ENCODE assay signal across 10 cellular contexts in the genomic region with DNA sequence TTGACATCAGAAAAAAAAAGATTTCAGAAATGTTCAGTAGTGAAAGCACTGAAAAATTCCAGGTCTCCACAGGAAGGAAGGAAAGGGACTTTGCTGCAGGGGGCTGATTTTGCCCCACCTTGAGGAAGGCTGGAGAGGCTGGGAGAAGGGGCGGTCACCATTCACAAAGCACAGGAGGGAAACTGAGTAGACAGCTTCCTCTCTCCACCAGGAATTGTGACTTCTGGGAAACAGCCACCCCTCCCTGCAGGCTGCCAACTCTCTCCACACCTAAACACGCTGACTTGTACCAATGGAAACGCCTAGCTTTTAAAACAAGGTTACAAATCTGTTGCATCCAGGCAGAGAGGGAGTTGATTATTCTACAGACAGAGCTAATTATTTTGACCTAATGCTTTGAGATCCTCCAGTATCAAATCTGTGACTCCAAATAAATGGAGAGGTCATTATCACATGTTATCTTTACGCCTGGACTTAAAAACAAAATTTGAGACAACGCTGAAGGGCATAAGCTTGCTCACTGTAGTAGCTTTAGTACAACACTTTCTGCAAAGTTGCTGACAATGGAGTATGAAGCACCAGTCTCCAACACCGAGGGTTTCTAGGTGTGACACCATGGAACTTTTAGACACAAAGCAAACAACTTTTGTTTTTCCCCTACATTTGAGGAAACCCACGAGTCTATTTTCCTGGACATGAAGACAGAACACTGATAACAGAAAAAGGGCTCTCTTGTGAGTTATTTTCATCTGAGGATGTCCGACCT. TPM values are rescaled to one million over a fixed set of nuclear protein-coding genes. Genes with fewer than 3 reads are reported as not detected.
A peak's percentile ranks its signal among the peaks of the same experiment; 100 is the strongest.
DNase-seq lines count a peak whose midpoint lies in the region; ATAC-seq, FAIRE-seq and TF ChIP-seq lines count a peak whose summit lies in the region.
"Had no signal": no experiment of that assay in that cellular context is flagged by ENCODE, and none has a peak within 500 bp of the region (broad histone marks: within the 10 kb centered on the region; RNA-seq: fewer than 3 reads in every experiment).

No MANE protein-coding gene starts in this region.

- H3K9ac ChIP-seq in BLaER1 = no peak overlapping the region
- H3K9ac ChIP-seq in PC-3 (ENCODE audit: low read length) = no peak overlapping the region
- H3K9ac ChIP-seq in mucosa of rectum (ENCODE audit: low read depth in 1 of 2, low read length in 2 of 2) = no peak overlapping the region

- H3K36me3 Mint-ChIP-seq in chondrocyte (ENCODE audit: low read depth) = no peaks in the 10 kb centered on the region
- H3K36me3 Mint-ChIP-seq: CD14-positive monocyte had no signal

- 0 out of 2 replicates have a peak overlapping the region, but pooled peaks have one; percentile 33 for H2AFZ ChIP-seq in PC-3 (ENCODE audit: low read length)

- TF ChIP-seq EP300 in sigmoid colon (IDR thresholded peaks at IDR 0.05) = no peak

- no peaks in the 10 kb centered on the region for H3K79me2 ChIP-seq in PC-3 (ENCODE audit: low read length)

- no peaks in the 10 kb centered on the region for H3K9me3 ChIP-seq in BLaER1
- no peaks in the 10 kb centered on the region for H3K9me3 ChIP-seq in PC-3 (ENCODE audit: low read length)
- H3K9me3 ChIP-seq in mucosa of rectum (ENCODE audit: control insufficient read depth in 2 of 2, low read length in 2 of 2) = no peaks in the 10 kb centered on the region
- no peaks in the 10 kb centered on the region for H3K9me3 ChIP-seq in sigmoid colon

- 20 to 58% methylated on average over 8 of the region's 8 CpGs for WGBS in sigmoid colon, 2 donors

- peak overlapping the region; percentile 0 for H3K27ac Mint-ChIP-seq in chondrocyte (ENCODE audit: unreplicated experiment)

- H3K27me3 ChIP-seq in BLaER1 = no peaks in the 10 kb centered on the region
- no peaks in the 10 kb centered on the region for H3K27me3 ChIP-seq in PC-3 (ENCODE audit: low read length)
- H3K27me3 ChIP-seq in mucosa of rectum (ENCODE audit: control insufficient read depth in 2 of 2, insufficient read depth in 2 of 2, low read length in 2 of 2) = no peaks in the 10 kb centered on the region
- no peaks in the 10 kb centered on the region for H3K27me3 ChIP-seq in sigmoid colon

- H3F3A ChIP-seq in PC-3 (ENCODE audit: low read length, unreplicated experiment) = no peaks in the 10 kb centered on the region

- intact Hi-C loops in PC-3 (cut with micrococcal nuclease) = no loop called here
- intact Hi-C loops in sigmoid colon (cut with DNase I) = no loop called here

- CTCF ChIA-PET in PC-3 (lab: Charles Lee) = no interaction called here

- POLR2A ChIA-PET in PC-3 (lab: Charles Lee; ENCODE audit: unreplicated experiment) = interaction anchor here (0.7 kb wide), 1 partner anchor 1024 kb away, joined by 5 read pairs; no protein-coding TSS in a partner anchor

- H3K27ac ChIP-seq in BLaER1 (no peak overlapping the region), PC-3 (ENCODE audit: low read length) (0 out of 2 replicates have a peak overlapping the region, but pooled peaks have one; percentile 2), mucosa of rectum (ENCODE audit: low read depth in 2 of 2, low read length in 2 of 2) (peak overlapping the region; percentile 38 to 67), sigmoid colon (peak overlapping the region in 1 of 4 donors; percentile 22)

- peaks cover 14% of the 10 kb centered on the region for H3K4me1 Mint-ChIP-seq in chondrocyte (ENCODE audit: low read depth)

- H3K27me3 Mint-ChIP-seq in chondrocyte (ENCODE audit: low read depth) = no peaks in the 10 kb centered on the region

- H3K4me3 ChIP-seq in BLaER1 (no peak overlapping the region), PC-3 (ENCODE audit: low read length) (peak overlapping the region; percentile 46), mucosa of rectum (ENCODE audit: low read length in 2 of 2) (peak overlapping the region in 1 of 2 donors; percentile 15), sigmoid colon (no peak overlapping the region)

- no peak overlapping the region for H3K4me3 Mint-ChIP-seq in chondrocyte (ENCODE audit: unreplicated experiment)
- H3K4me3 Mint-ChIP-seq: CD14-positive monocyte had no signal

- H3K4me1 ChIP-seq in BLaER1 = peaks cover 10% of the 10 kb centered on the region
- peaks cover 18% of the 10 kb centered on the region for H3K4me1 ChIP-seq in PC-3 (ENCODE audit: insufficient read depth, low read length)
- peaks cover 20 to 40% of the 10 kb centered on the region in 2 donors for H3K4me1 ChIP-seq in mucosa of rectum (ENCODE audit: control insufficient read depth in 2 of 2, insufficient read depth in 2 of 2, low read length in 2 of 2)
- peaks cover 0 to 47% (median 38%) of the 10 kb centered on the region in 4 donors for H3K4me1 ChIP-seq in sigmoid colon

- TF ChIP-seq POLR2A in sigmoid colon (IDR thresholded peaks at IDR 0.05) = no peak

- H3K36me3 ChIP-seq in BLaER1 (no peaks in the 10 kb centered on the region), PC-3 (ENCODE audit: low read depth, low read length) (no peaks in the 10 kb centered on the region), mucosa of rectum (ENCODE audit: control insufficient read depth in 2 of 2, insufficient read depth in 2 of 2, low read length in 2 of 2) (no peaks in the 10 kb centered on the region), sigmoid colon (no peaks in the 10 kb centered on the region)

- ATAC-seq in PC-3 = no peak

- no peak for DNase-seq in PC-3
- DNase-seq in chondrocyte (ENCODE audit: low spot score) = no peak
- no peak for DNase-seq in islet precursor cell
- DNase-seq in sigmoid colon = no peak
- no peak for DNase-seq in HTR-8/SVneo (ENCODE audit: insufficient read length, low spot score)
- DNase-seq in epidermal melanocyte (ENCODE audit: insufficient read length, low spot score) = no peak
- DNase-seq: NCI-H187 treated with DMSO at 0.1 percent for 48 hours had no signal

- no peaks in the 10 kb centered on the region for H3K9me2 ChIP-seq in PC-3 (replicated peaks; ENCODE audit: low read length)

- no TSS peak for BruUV-seq in PC-3 (replicated peaks; lab: Mats Ljungman, UMichigan)

- H3K4me2 ChIP-seq in BLaER1 (peak overlapping the region; percentile 28; the same call in 1 of the 2 replicates), PC-3 (ENCODE audit: low read length) (peak overlapping the region; percentile 73)

- no peak for FAIRE-seq in HTR-8/SVneo (lab: Jason Lieb, UNC)

- no peaks in the 10 kb centered on the region for H3K9me3 Mint-ChIP-seq in chondrocyte (ENCODE audit: low read depth)
- H3K9me3 Mint-ChIP-seq: CD14-positive monocyte had no signal

- TF ChIP-seq CTCF in PC-3 (conservative IDR thresholded peaks at IDR 0.05; ENCODE audit: low read depth, low read length) = no peak
- TF ChIP-seq CTCF in chondrocyte (IDR thresholded peaks at IDR 0.05) = no peak
- TF ChIP-seq CTCF in sigmoid colon (IDR thresholded peaks at IDR 0.05) = no peak

- H4K20me1 ChIP-seq in BLaER1 (no peaks in the 10 kb centered on the region), PC-3 (ENCODE audit: low read length) (no peaks in the 10 kb centered on the region)

RNA-seq across cellular contexts. Expression of gene EPHA4, which starts 42.7 kb away (rescaled TPM):
- total RNA-seq in PC-3 (2014; rRNA removed) (3.3 and 3.6 TPM in 2 replicates), chondrocyte (3.9 to 6.8 TPM (median 5.5 TPM) in 3 replicates), sigmoid colon (10 to 100 TPM; 26.9 to 50.7 (median 37.0) TPM)
- polyA plus RNA-seq in sigmoid colon = 1 to 10 TPM; 1.2 to 4.8 (median 1.8) TPM
